Comparison of ENCODE assay signal across 27 cellular contexts in the genomic region with DNA sequence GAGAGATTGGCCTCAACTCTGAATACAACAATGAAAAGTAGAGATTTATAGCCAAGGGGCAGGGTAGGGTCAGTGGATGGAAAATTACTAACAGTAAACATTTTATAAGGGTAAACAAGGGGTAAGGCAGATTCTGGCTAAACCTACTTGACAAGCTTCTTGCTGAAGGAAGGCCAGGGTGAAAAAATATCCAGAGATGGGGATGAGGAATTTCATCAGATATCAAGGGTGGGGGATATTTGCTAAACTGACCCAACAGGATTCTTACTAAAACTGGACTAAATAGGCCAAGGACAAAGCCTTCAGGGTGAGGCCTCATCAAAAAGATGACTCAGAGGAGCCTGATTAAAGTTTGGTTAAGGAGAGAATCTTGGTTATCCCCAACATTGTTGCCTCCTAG.
DNase-seq lines count a peak whose midpoint lies in the region; FAIRE-seq and TF ChIP-seq lines count a peak whose summit lies in the region.
"Had no signal": no experiment of that assay in that cellular context is flagged by ENCODE, and none has a peak within 500 bp of the region (broad histone marks: within the 10 kb centered on the region; RNA-seq: fewer than 3 reads in every experiment).

No MANE protein-coding gene starts in this region.

- no peak overlapping the region for H3K4me3 ChIP-seq in bronchial epithelial cell (ENCODE audit: low read depth, low read length)
- H3K4me3 ChIP-seq: ascending aorta, HAP-1, MG63, transverse colon had no signal

- no peaks in the 10 kb centered on the region for H3K9me3 Mint-ChIP-seq in activated naive CD8-positive, alpha-beta T cell (ENCODE audit: low read depth)
- peaks cover 1% of the 10 kb centered on the region for H3K9me3 Mint-ChIP-seq in activated naive CD8-positive, alpha-beta T cell treated with anti-CD3 and anti-CD28 coated beads for 36 hours
- peaks cover 5% of the 10 kb centered on the region for H3K9me3 Mint-ChIP-seq in type B pancreatic cell
- H3K9me3 Mint-ChIP-seq: T-cell had no signal

- H3K27me3 ChIP-seq in bronchial epithelial cell (ENCODE audit: control insufficient read depth, insufficient read depth, low read length) = no peaks in the 10 kb centered on the region
- H3K27me3 ChIP-seq: ascending aorta, BE2C, MG63, transverse colon had no signal

- no peaks in the 10 kb centered on the region for H3K27me3 Mint-ChIP-seq in activated naive CD8-positive, alpha-beta T cell
- no peaks in the 10 kb centered on the region for H3K27me3 Mint-ChIP-seq in activated naive CD8-positive, alpha-beta T cell treated with anti-CD3 and anti-CD28 coated beads for 36 hours
- H3K27me3 Mint-ChIP-seq in type B pancreatic cell = no peaks in the 10 kb centered on the region
- H3K27me3 Mint-ChIP-seq: progenitor cell of endocrine pancreas, T-cell had no signal

- peaks cover 23% of the 10 kb centered on the region for H3K4me1 Mint-ChIP-seq in activated naive CD8-positive, alpha-beta T cell (ENCODE audit: low read depth)
- H3K4me1 Mint-ChIP-seq in activated naive CD8-positive, alpha-beta T cell treated with anti-CD3 and anti-CD28 coated beads for 36 hours = peaks cover 19% of the 10 kb centered on the region
- peaks cover 8% of the 10 kb centered on the region for H3K4me1 Mint-ChIP-seq in type B pancreatic cell (ENCODE audit: unreplicated experiment)

- TF ChIP-seq CTCF in bronchial epithelial cell (IDR thresholded peaks at IDR 0.05; ENCODE audit: insufficient read depth, low read length, severe bottlenecking) (no peak), type B pancreatic cell (conservative IDR thresholded peaks at IDR 0.05) (no peak)

- no peak for DNase-seq in activated naive CD8-positive, alpha-beta T cell treated with anti-CD3 and anti-CD28 coated beads for 36 hours
- DNase-seq in M059J (ENCODE audit: low read depth) (peak; percentile 73), bronchial epithelial cell (ENCODE audit: low read depth) (peak; percentile 48), type B pancreatic cell (ENCODE audit: extremely low spot score, unreplicated experiment) (no peak), T-helper 9 cell (no peak)
- no peak for DNase-seq in activated CD4-positive, alpha-beta T cell treated with anti-CD3 and anti-CD28 coated beads, Interleukin-2, amount 50 U/mL, for 1 hour
- no peak for DNase-seq in NK-92 treated with Interleukin-12 subunit alpha and Interleukin-12 subunit beta, amount 100 ng/mL, for 24 hours (lab: John Stamatoyannopoulos, UW)
- DNase-seq: BE2C; caudate nucleus; COR-L47; head of caudate nucleus; mesenchymal stem cell; MG63; NCI-H1417; NCI-H2081; NCI-H446; NCI-H82; SHP77 treated with DMSO at 0.1 percent for 48 hours; stimulated activated CD4-positive, alpha-beta T cell treated with anti-CD3 and anti-CD28 coated beads, Interleukin-15, amount 100 ng/mL, for 24 hours; T-cell; transverse colon had no signal

- no peaks in the 10 kb centered on the region for H3K36me3 ChIP-seq in bronchial epithelial cell (ENCODE audit: control insufficient read depth, insufficient read depth, low read length)
- H3K36me3 ChIP-seq: ascending aorta, BE2C, HAP-1, MG63, transverse colon had no signal

- FAIRE-seq in bronchial epithelial cell (lab: Jason Lieb, UNC) = no peak
- FAIRE-seq: GM12892 had no signal

- no peaks in the 10 kb centered on the region for H3K36me3 Mint-ChIP-seq in activated naive CD8-positive, alpha-beta T cell
- no peaks in the 10 kb centered on the region for H3K36me3 Mint-ChIP-seq in activated naive CD8-positive, alpha-beta T cell treated with anti-CD3 and anti-CD28 coated beads for 36 hours
- H3K36me3 Mint-ChIP-seq in type B pancreatic cell = no peaks in the 10 kb centered on the region
- H3K36me3 Mint-ChIP-seq: T-cell had no signal

- H3K4me3 Mint-ChIP-seq in activated naive CD8-positive, alpha-beta T cell = no peak overlapping the region
- H3K4me3 Mint-ChIP-seq in activated naive CD8-positive, alpha-beta T cell treated with anti-CD3 and anti-CD28 coated beads for 36 hours = no peak overlapping the region
- H3K4me3 Mint-ChIP-seq in type B pancreatic cell = peak overlapping the region; percentile 1
- H3K4me3 Mint-ChIP-seq: T-cell had no signal

- peak overlapping the region; percentile 46 for H3K27ac Mint-ChIP-seq in activated naive CD8-positive, alpha-beta T cell
- H3K27ac Mint-ChIP-seq in activated naive CD8-positive, alpha-beta T cell treated with anti-CD3 and anti-CD28 coated beads for 36 hours = no peak overlapping the region
- peak overlapping the region; percentile 84 for H3K27ac Mint-ChIP-seq in type B pancreatic cell
- H3K27ac Mint-ChIP-seq: activated naive CD4-positive, alpha-beta T cell treated with anti-CD3 and anti-CD28 coated beads, Interleukin-2, amount 50 U/mL, for 72 hours; progenitor cell of endocrine pancreas; T-cell had no signal

Comparison
In these comparisons a context has a peak if more than half of its experiments do, and no peak if none do; other contexts are left out.
1. DNase-seq: peak in M059J (single experiment) and bronchial epithelial cell (single experiment); none in activated naive CD8-positive, alpha-beta T cell treated with anti-CD3 and anti-CD28 coated beads for 36 hours (single experiment), type B pancreatic cell (single experiment), T-helper 9 cell (single experiment), activated CD4-positive, alpha-beta T cell treated with anti-CD3 and anti-CD28 coated beads, Interleukin-2, amount 50 U/mL, for 1 hour (single experiment) and NK-92 treated with Interleukin-12 subunit alpha and Interleukin-12 subunit beta, amount 100 ng/mL, for 24 hours (single experiment).